ENCODE assay signal across 19 cellular contexts in genomic region chr22:36935694-36936093, GRCh38. TPM values are rescaled to one million over a fixed set of nuclear protein-coding genes. Genes with fewer than 3 reads are reported as not detected.
DNase-seq lines count a peak whose midpoint lies in the region; ATAC-seq and TF ChIP-seq lines count a peak whose summit lies in the region.
"Had no signal": no experiment of that assay in that cellular context is flagged by ENCODE, and none has a peak within 500 bp of the region (broad histone marks: within the 10 kb centered on the region; RNA-seq: fewer than 3 reads in every experiment).

No MANE protein-coding gene starts in this region.

- H3K4me1 ChIP-seq in osteoblast (ENCODE audit: insufficient read depth, low read length) = no peaks in the 10 kb centered on the region

- H3K9me3 Mint-ChIP-seq in activated T-cell treated with anti-CD3 and anti-CD28 coated beads, Interleukin-2, amount 50 U/mL, for 24 hours = no peaks in the 10 kb centered on the region
- no peaks in the 10 kb centered on the region for H3K9me3 Mint-ChIP-seq in activated T-cell treated with anti-CD3 and anti-CD28 coated beads, Interleukin-2, amount 50 U/mL, for 4 hours
- H3K9me3 Mint-ChIP-seq in dendritic cell treated with granulocyte-macrophage colony-stimulating factor and Interleukin-4, amounts not matched to agents 40 ng/mL and 50 ng/mL, for 4 days = no peaks in the 10 kb centered on the region
- H3K9me3 Mint-ChIP-seq: CD4-positive, alpha-beta T cell; IgD-negative memory B cell had no signal

- TF ChIP-seq CTCF in osteoblast (IDR thresholded peaks at IDR 0.05; ENCODE audit: extremely low read depth, low read depth, low read length) = no peak

- H3K4me1 Mint-ChIP-seq in activated T-cell treated with anti-CD3 and anti-CD28 coated beads, Interleukin-2, amount 50 U/mL, for 24 hours (ENCODE audit: low read depth) = peaks cover 4% of the 10 kb centered on the region
- H3K4me1 Mint-ChIP-seq in activated T-cell treated with anti-CD3 and anti-CD28 coated beads, Interleukin-2, amount 50 U/mL, for 4 hours (ENCODE audit: low read depth) = peaks cover 3% of the 10 kb centered on the region
- H3K4me1 Mint-ChIP-seq in dendritic cell treated with granulocyte-macrophage colony-stimulating factor and Interleukin-4, amounts not matched to agents 40 ng/mL and 50 ng/mL, for 4 days (ENCODE audit: low read depth) = peaks cover 55% of the 10 kb centered on the region

- H3K4me2 ChIP-seq in osteoblast (ENCODE audit: insufficient read depth, low read length) = no peak overlapping the region

- DNase-seq in activated T-cell treated with anti-CD3 and anti-CD28 coated beads, Interleukin-2, amount 50 U/mL, for 24 hours = no peak
- DNase-seq in activated T-cell treated with anti-CD3 and anti-CD28 coated beads, Interleukin-2, amount 50 U/mL, for 4 hours = no peak
- DNase-seq in osteoblast (ENCODE audit: insufficient read length, low spot score, missing footprints) = peak; percentile 90
- DNase-seq in hippocampal formation (lab: John Stamatoyannopoulos, UW) = no peak
- DNase-seq in NCI-H128 (lab: John Stamatoyannopoulos, UW; ENCODE audit: unreplicated experiment) = no peak
- no peak for DNase-seq in CD1c-positive myeloid dendritic cell (ENCODE audit: extremely low spot score)
- DNase-seq: 8988T; AML-193; Calu3; CD4-positive, alpha-beta T cell; DMS79 had no signal

- no peak overlapping the region for H3K4me3 ChIP-seq in osteoblast (ENCODE audit: insufficient read depth, low read length)
- H3K4me3 ChIP-seq: BLaER1 treated with 17β-estradiol and CSF1 and Interleukin-3, amounts not matched to agents 10 nM and 100 nM; GM12878 had no signal

- H4K20me1 ChIP-seq in osteoblast (ENCODE audit: insufficient read depth, low read length) = no peaks in the 10 kb centered on the region

- no peak overlapping the region for H3K27ac ChIP-seq in osteoblast (ENCODE audit: low read depth, low read length)
- H3K27ac ChIP-seq: BLaER1 treated with 17β-estradiol and CSF1 and Interleukin-3, amounts not matched to agents 10 nM and 100 nM had no signal

- H3K27me3 ChIP-seq in osteoblast (ENCODE audit: insufficient read depth, low read length) = peaks cover 12% of the 10 kb centered on the region
- H3K27me3 ChIP-seq: BLaER1 treated with 17β-estradiol and CSF1 and Interleukin-3, amounts not matched to agents 10 nM and 100 nM had no signal

- H3K27me3 Mint-ChIP-seq in activated T-cell treated with anti-CD3 and anti-CD28 coated beads, Interleukin-2, amount 50 U/mL, for 24 hours = no peaks in the 10 kb centered on the region
- peaks cover 1% of the 10 kb centered on the region for H3K27me3 Mint-ChIP-seq in activated T-cell treated with anti-CD3 and anti-CD28 coated beads, Interleukin-2, amount 50 U/mL, for 4 hours (ENCODE audit: low read depth)
- H3K27me3 Mint-ChIP-seq in dendritic cell treated with granulocyte-macrophage colony-stimulating factor and Interleukin-4, amounts not matched to agents 40 ng/mL and 50 ng/mL, for 4 days = no peaks in the 10 kb centered on the region
- H3K27me3 Mint-ChIP-seq: CD4-positive, alpha-beta T cell; IgD-negative memory B cell had no signal

- no peaks in the 10 kb centered on the region for H3K9me3 ChIP-seq in osteoblast (ENCODE audit: low read depth, low read length)
- H3K9me3 ChIP-seq: BLaER1 treated with 17β-estradiol and CSF1 and Interleukin-3, amounts not matched to agents 10 nM and 100 nM had no signal

- no peaks in the 10 kb centered on the region for H3K79me2 ChIP-seq in osteoblast (ENCODE audit: insufficient read depth, low read length)

- H3K27ac Mint-ChIP-seq in activated T-cell treated with anti-CD3 and anti-CD28 coated beads, Interleukin-2, amount 50 U/mL, for 24 hours = peak overlapping the region; percentile 10
- peak overlapping the region; percentile 69 for H3K27ac Mint-ChIP-seq in dendritic cell treated with granulocyte-macrophage colony-stimulating factor and Interleukin-4, amounts not matched to agents 40 ng/mL and 50 ng/mL, for 4 days
- H3K27ac Mint-ChIP-seq: CD4-positive, alpha-beta T cell had no signal

- H3K4me3 Mint-ChIP-seq in activated T-cell treated with anti-CD3 and anti-CD28 coated beads, Interleukin-2, amount 50 U/mL, for 24 hours = no peak overlapping the region
- no peak overlapping the region for H3K4me3 Mint-ChIP-seq in activated T-cell treated with anti-CD3 and anti-CD28 coated beads, Interleukin-2, amount 50 U/mL, for 4 hours
- H3K4me3 Mint-ChIP-seq in dendritic cell treated with granulocyte-macrophage colony-stimulating factor and Interleukin-4, amounts not matched to agents 40 ng/mL and 50 ng/mL, for 4 days = no peak overlapping the region
- H3K4me3 Mint-ChIP-seq: CD4-positive, alpha-beta T cell; IgD-negative memory B cell had no signal

- H3K36me3 Mint-ChIP-seq in activated T-cell treated with anti-CD3 and anti-CD28 coated beads, Interleukin-2, amount 50 U/mL, for 24 hours (ENCODE audit: low read depth) = no peaks in the 10 kb centered on the region
- H3K36me3 Mint-ChIP-seq in activated T-cell treated with anti-CD3 and anti-CD28 coated beads, Interleukin-2, amount 50 U/mL, for 4 hours (ENCODE audit: insufficient read depth) = no peaks in the 10 kb centered on the region
- peaks cover 86% of the 10 kb centered on the region for H3K36me3 Mint-ChIP-seq in dendritic cell treated with granulocyte-macrophage colony-stimulating factor and Interleukin-4, amounts not matched to agents 40 ng/mL and 50 ng/mL, for 4 days (ENCODE audit: low read depth)

- ATAC-seq in activated T-cell treated with anti-CD3 and anti-CD28 coated beads, Interleukin-2, amount 50 U/mL, for 4 hours = no peak
- ATAC-seq: GM12878, HCT116 had no signal

- no peaks in the 10 kb centered on the region for H3K36me3 ChIP-seq in osteoblast (ENCODE audit: insufficient read depth, low read length)

- intact Hi-C loops in dendritic cell treated with granulocyte-macrophage colony-stimulating factor and Interleukin-4, amounts not matched to agents 40 ng/mL and 50 ng/mL, for 4 days (cut with micrococcal nuclease) = no loop called here

- H2AFZ ChIP-seq in osteoblast (ENCODE audit: low read length) = no peak overlapping the region

RNA-seq across cellular contexts. Expression of gene CSF2RB, which starts 22.3 kb away (rescaled TPM):
- 1 to 10 TPM; 1.3 to 2.7 (median 2.5) TPM for total RNA-seq in activated T-cell treated with anti-CD3 and anti-CD28 coated beads, Interleukin-2, amount 50 U/mL, for 4 hours
- total RNA-seq in osteoblast = 1.1 and 1.2 TPM in 2 replicates
- total RNA-seq: Calu3, G401, H4, HT1080 had no signal
